Comparison of ENCODE assay signal across 22 cellular contexts in genomic region chr2:9648821-9649220, GRCh38. TPM values are rescaled to one million over a fixed set of nuclear protein-coding genes. Genes with fewer than 3 reads are reported as not detected.
DNase-seq lines count a peak whose midpoint lies in the region; ATAC-seq, FAIRE-seq and TF ChIP-seq lines count a peak whose summit lies in the region.
"Had no signal": no experiment of that assay in that cellular context is flagged by ENCODE, and none has a peak within 500 bp of the region (broad histone marks: within the 10 kb centered on the region; RNA-seq: fewer than 3 reads in every experiment).

No MANE protein-coding gene starts in this region.

- no peak overlapping the region for H3K27ac Mint-ChIP-seq in CD8-positive, alpha-beta T cell
- H3K27ac Mint-ChIP-seq: activated CD4-positive, alpha-beta T cell treated with anti-CD3 and anti-CD28 coated beads, Interleukin-2, amount 10 ng/mL, durations not matched to agents 24 days and 14 days; brain; stimulated activated naive CD8-positive, alpha-beta T cell treated with anti-CD3 and anti-CD28 coated beads, Interleukin-15, amount 100 ng/mL, for 72 hours had no signal

- TF ChIP-seq CTCF in pancreas (IDR thresholded peaks at IDR 0.05) = no peak
- TF ChIP-seq CTCF in CD8-positive, alpha-beta T cell (IDR thresholded peaks at IDR 0.05) = no peak

- no peak overlapping the region for H3K4me3 ChIP-seq in pancreas
- no peak overlapping the region for H3K4me3 ChIP-seq in CD8-positive, alpha-beta T cell (ENCODE audit: low read depth, low read length)
- H3K4me3 ChIP-seq: HAP-1, tibial artery had no signal

- WGBS in pancreas, 2 donors = 41 to 60% methylated on average over 10 of the region's 10 CpGs

- no peaks in the 10 kb centered on the region for H3K36me3 Mint-ChIP-seq in CD8-positive, alpha-beta T cell
- H3K36me3 Mint-ChIP-seq: brain had no signal

- no peaks in the 10 kb centered on the region for H3K36me3 ChIP-seq in pancreas
- H3K36me3 ChIP-seq in CD8-positive, alpha-beta T cell (ENCODE audit: insufficient read depth, low read length) = no peaks in the 10 kb centered on the region
- H3K36me3 ChIP-seq: HAP-1, tibial artery had no signal

- CTCF ChIA-PET in CD8-positive, alpha-beta T cell (lab: Charles Lee) = no interaction called here

- no peak overlapping the region for H3K27ac ChIP-seq in pancreas
- H3K27ac ChIP-seq in CD8-positive, alpha-beta T cell (ENCODE audit: low read depth, low read length) = no peak overlapping the region
- H3K27ac ChIP-seq: epithelial cell of prostate, tibial artery had no signal

- peak; percentile 77 to 92 (median 78) for DNase-seq in NCI-H1417 (lab: John Stamatoyannopoulos, UW)
- no peak for DNase-seq in NCI-H1417 treated with DMSO at 0.1 percent for 48 hours (lab: John Stamatoyannopoulos, UW)
- peak; percentile 70 for DNase-seq in NCI-H187 treated with DMSO at 0.1 percent for 48 hours (lab: John Stamatoyannopoulos, UW)
- peak; percentile 88 for DNase-seq in NCI-H748 (lab: John Stamatoyannopoulos, UW; ENCODE audit: unreplicated experiment)
- DNase-seq in pancreas = peak in 1 of 6 donors; percentile 54
- DNase-seq in CD8-positive, alpha-beta T cell = no peak
- DNase-seq in SKM-1 treated with dmso at 0.1 percent for 144 hours (lab: John Stamatoyannopoulos, UW; ENCODE audit: unreplicated experiment) = no peak
- no peak for DNase-seq in activated CD4-positive, alpha-beta T cell treated with anti-CD3 and anti-CD28 coated beads for 48 hours
- DNase-seq: activated CD4-positive, alpha-beta T cell treated with anti-CD3 and anti-CD28 coated beads, Interleukin-2, amount 10 ng/mL, durations not matched to agents 24 days and 14 days; activated T-cell treated with anti-CD3 and anti-CD28 coated beads, Interleukin-2, amount 50 U/mL, for 4 hours; AML-193; Caco-2; EL; head of caudate nucleus; NCI-H1092; NCI-H446; stimulated activated naive CD8-positive, alpha-beta T cell treated with anti-CD3 and anti-CD28 coated beads, Interleukin-15, amount 100 ng/mL, for 72 hours; tibial artery had no signal

- H3K9me3 Mint-ChIP-seq in CD8-positive, alpha-beta T cell = no peaks in the 10 kb centered on the region
- H3K9me3 Mint-ChIP-seq: activated T-cell treated with anti-CD3 and anti-CD28 coated beads, Interleukin-2, amount 50 U/mL, for 4 hours; stimulated activated naive CD8-positive, alpha-beta T cell treated with anti-CD3 and anti-CD28 coated beads, Interleukin-15, amount 100 ng/mL, for 72 hours had no signal

- peak in 3 of 4 donors; percentile 12 to 63 (median 46) for ATAC-seq in pancreas
- no peak for ATAC-seq in CD8-positive, alpha-beta T cell
- ATAC-seq: activated T-cell treated with anti-CD3 and anti-CD28 coated beads, Interleukin-2, amount 50 U/mL, for 4 hours; stimulated activated naive CD8-positive, alpha-beta T cell treated with anti-CD3 and anti-CD28 coated beads, Interleukin-15, amount 100 ng/mL, for 72 hours had no signal

- no peaks in the 10 kb centered on the region for H3K9me3 ChIP-seq in pancreas
- no peaks in the 10 kb centered on the region for H3K9me3 ChIP-seq in CD8-positive, alpha-beta T cell (ENCODE audit: low read length)
- H3K9me3 ChIP-seq: Caco-2, HAP-1, tibial artery had no signal

- H3K4me3 Mint-ChIP-seq in CD8-positive, alpha-beta T cell = no peak overlapping the region
- H3K4me3 Mint-ChIP-seq: activated CD4-positive, alpha-beta T cell treated with anti-CD3 and anti-CD28 coated beads, Interleukin-2, amount 10 ng/mL, durations not matched to agents 24 days and 14 days; activated T-cell treated with anti-CD3 and anti-CD28 coated beads, Interleukin-2, amount 50 U/mL, for 4 hours; brain; stimulated activated naive CD8-positive, alpha-beta T cell treated with anti-CD3 and anti-CD28 coated beads, Interleukin-15, amount 100 ng/mL, for 72 hours had no signal

- POLR2A ChIA-PET in CD8-positive, alpha-beta T cell (lab: Charles Lee) = no interaction called here

- intact Hi-C loops in pancreas (cut with DNase I) = no loop called here
- intact Hi-C loops in CD8-positive, alpha-beta T cell (cut with DNase I, micrococcal nuclease) = no loop called here

- no peaks in the 10 kb centered on the region for H3K27me3 Mint-ChIP-seq in CD8-positive, alpha-beta T cell (ENCODE audit: low read depth)

- peaks cover 0 to 13% (median 0%) of the 10 kb centered on the region in 3 donors for H3K4me1 ChIP-seq in pancreas
- no peaks in the 10 kb centered on the region for H3K4me1 ChIP-seq in CD8-positive, alpha-beta T cell (ENCODE audit: insufficient read depth, low read length)
- H3K4me1 ChIP-seq: tibial artery had no signal

- no peak for FAIRE-seq in pancreas (lab: Jason Lieb, UNC)
- FAIRE-seq: A204.1 had no signal

- peaks cover 4% of the 10 kb centered on the region for H3K4me1 Mint-ChIP-seq in CD8-positive, alpha-beta T cell (ENCODE audit: low read depth)

- no peaks in the 10 kb centered on the region for H3K27me3 ChIP-seq in pancreas
- no peaks in the 10 kb centered on the region for H3K27me3 ChIP-seq in CD8-positive, alpha-beta T cell (ENCODE audit: insufficient read depth, low read length)

RNA-seq across cellular contexts. Expression of gene YWHAQ, which starts 18.0 kb away (rescaled TPM):
- total RNA-seq in pancreas = 100 to 1,000 TPM; 127 to 170 (median 161) TPM
- polyA plus RNA-seq in pancreas = 100 to 1,000 TPM in 1 of 2 donors, 10 to 100 TPM in 1; 70.1 to 131 TPM
- 100 to 1,000 TPM; 115 to 123 TPM for total RNA-seq in CD8-positive, alpha-beta T cell

Comparison
In these comparisons a context has a peak if more than half of its experiments do, and no peak if none do; other contexts are left out.
1. DNase-seq: peak in NCI-H1417 (3 of 3), NCI-H187 treated with DMSO at 0.1 percent for 48 hours (single experiment) and NCI-H748 (single experiment); none in NCI-H1417 treated with DMSO at 0.1 percent for 48 hours (single experiment), CD8-positive, alpha-beta T cell (0 of 7), SKM-1 treated with dmso at 0.1 percent for 144 hours (single experiment) and activated CD4-positive, alpha-beta T cell treated with anti-CD3 and anti-CD28 coated beads for 48 hours (single experiment).